In genomic region chr3:40452876-40453730, GRCh38 we compare ENCODE assay signal across 8 cellular contexts. TPM values are rescaled to one million over a fixed set of nuclear protein-coding genes. Genes with fewer than 3 reads are reported as not detected.
A peak's percentile ranks its signal among the peaks of the same experiment; 100 is the strongest.
DNase-seq lines count a peak whose midpoint lies in the region; ATAC-seq, FAIRE-seq and TF ChIP-seq lines count a peak whose summit lies in the region.

No MANE protein-coding gene starts in this region.

- H2AFZ ChIP-seq in HepG2 (ENCODE audit: low read length), result peak overlapping the region; percentile 56

- in situ Hi-C loops in HepG2 (cut with HindIII; ENCODE audit: extremely low pct_ligation_motif_present, low pct_unique_long_range_greater_than_20kb), result loop anchor here (10.0 kb wide), 1 partner anchor 138 kb away; no protein-coding TSS in a partner anchor

- H3K36me3 ChIP-seq in CD4-positive, CD25-positive, alpha-beta regulatory T cell (ENCODE audit: control insufficient read depth, insufficient read depth, low read length), result no peaks in the 10 kb centered on the region
- no peaks in the 10 kb centered on the region for H3K36me3 ChIP-seq in HepG2 (replicated peaks in 1 of 2; ENCODE audit: control insufficient read depth in 1 of 2, insufficient read depth in 2 of 2, low read length in 2 of 2)

- TF ChIP-seq POLR2A in HepG2 (IDR thresholded peaks at IDR 0.05; ENCODE audit: insufficient read depth in 1 of 2, low read depth in 2 of 2, low read length in 2 of 2), result peak; percentile 81 to 82

- peak in 1 of 2 experiments; percentile 68; a peak in 2 of 4 replicates for TF ChIP-seq EP300 in HepG2 (IDR thresholded peaks at IDR 0.05; ENCODE audit: low read depth in 2 of 2, low read length in 2 of 2)
- no peak for TF ChIP-seq EP300 in HepG2 (CRISPR knock-in tag; IDR thresholded peaks at IDR 0.05; ENCODE audit: borderline replicate concordance)

- peak overlapping the region; percentile 94 for H3K27ac ChIP-seq in CD4-positive, CD25-positive, alpha-beta regulatory T cell (ENCODE audit: insufficient read depth, low read length, poor library complexity, severe bottlenecking)
- H3K27ac ChIP-seq in HepG2 (ENCODE audit: extremely low read length, insufficient read depth, low read length), result peak overlapping the region; percentile 86

- no TSS peak for BruUV-seq in HepG2 (replicated peaks; lab: Mats Ljungman, UMichigan)

- H3K4me1 ChIP-seq in CD4-positive, CD25-positive, alpha-beta regulatory T cell (ENCODE audit: control insufficient read depth, insufficient read depth, low read length, poor library complexity, severe bottlenecking), result peaks cover 20% of the 10 kb centered on the region
- H3K4me1 ChIP-seq in HepG2 (ENCODE audit: insufficient read depth, low read length), result peaks cover 41% of the 10 kb centered on the region

- H3K4me2 ChIP-seq in HepG2 (ENCODE audit: low read depth, low read length), result peak overlapping the region; percentile 91

- H3K4me3 ChIP-seq in CD4-positive, CD25-positive, alpha-beta regulatory T cell (ENCODE audit: low read depth, low read length), result peak overlapping the region; percentile 81
- peak overlapping the region; percentile 65 to 86 (median 79) for H3K4me3 ChIP-seq in HepG2 (replicated peaks in 1 of 3; ENCODE audit: insufficient read depth in 1 of 3, low read depth in 2 of 3, low read length in 3 of 3)

- H3K79me2 ChIP-seq in HepG2 (ENCODE audit: insufficient read depth, low read length), result peaks cover 13% of the 10 kb centered on the region

- peaks cover 14% of the 10 kb centered on the region for H3K36me3 Mint-ChIP-seq in CD4-positive, CD25-positive, alpha-beta regulatory T cell

- peaks cover 0 to 2% (median 0%) of the 10 kb centered on the region in 7 donors for H3K9me3 Mint-ChIP-seq in CD4-positive, CD25-positive, alpha-beta regulatory T cell

- H3K27me3 Mint-ChIP-seq in CD4-positive, CD25-positive, alpha-beta regulatory T cell, result peaks cover 6% of the 10 kb centered on the region

- POLR2A ChIA-PET in HepG2 (lab: Yijun Ruan, JAX), result interaction anchor here (1.1 to 2.6 kb wide), 7 partner anchors 9 to 124 kb away, joined by 3 to 20 read pairs (median 5); partner anchors contain the start of genes ZNF619, ZNF620 and ZNF621

- peak; percentile 92 to 93 for ATAC-seq in CD4-positive, CD25-positive, alpha-beta regulatory T cell (ENCODE audit: low read depth in 2 of 2)
- peak; percentile 95 for ATAC-seq in GM19438 (IDR thresholded peaks at IDR 0.05; ENCODE audit: low read depth, unreplicated experiment)
- ATAC-seq in HG03571 (IDR thresholded peaks at IDR 0.05; ENCODE audit: unreplicated experiment), result peak; percentile 93
- ATAC-seq in HepG2, result peak; percentile 95

- 0% methylated on average over 13 of the region's 41 CpGs for WGBS in HepG2 (ENCODE audit: low lambda C conversion rate)

- no peaks in the 10 kb centered on the region for H4K20me1 ChIP-seq in HepG2 (ENCODE audit: insufficient read depth, low read length)

- intact Hi-C loops in HepG2 (cut with micrococcal nuclease; ENCODE audit: unreplicated experiment), result loop anchor here (1.0 to 10.0 kb wide), 3 partner anchors 124 to 652 kb away; no protein-coding TSS in a partner anchor

- H3K4me3 Mint-ChIP-seq in CD4-positive, CD25-positive, alpha-beta regulatory T cell, result peak overlapping the region; percentile 91 to 98 (median 94)

- TF ChIP-seq RAD21 in HepG2 (CRISPR knock-in tag; IDR thresholded peaks at IDR 0.05), result no peak; the same call in none of the 2 replicates

- H3K27ac Mint-ChIP-seq in CD4-positive, CD25-positive, alpha-beta regulatory T cell, result peak overlapping the region; percentile 99

- CTCF ChIA-PET in HepG2 (lab: Yijun Ruan, JAX; ENCODE audit: low intra/inter-chr PET ratio, low total read pairs), result no interaction called here

- TF ChIP-seq CTCF in HepG2 (CRISPR knock-in tag; IDR thresholded peaks at IDR 0.05), result peak; percentile 52

- H3K9me3 ChIP-seq in CD4-positive, CD25-positive, alpha-beta regulatory T cell (ENCODE audit: control insufficient read depth in 2 of 2, low read length in 2 of 2), result no peaks in the 10 kb centered on the region
- no peaks in the 10 kb centered on the region for H3K9me3 ChIP-seq in HepG2 (ENCODE audit: low read length)

- peaks cover 4 to 43% (median 32%) of the 10 kb centered on the region in 4 donors for H3K4me1 Mint-ChIP-seq in CD4-positive, CD25-positive, alpha-beta regulatory T cell

- H3K9ac ChIP-seq in HepG2 (ENCODE audit: insufficient read depth, low read depth, low read length), result peak overlapping the region; percentile 80

- peak; percentile 95 to 99 (median 95) for DNase-seq in CD4-positive, CD25-positive, alpha-beta regulatory T cell
- peak; percentile 92 for DNase-seq in NCI-H774 (lab: John Stamatoyannopoulos, UW)
- peak; percentile 94 to 96 for DNase-seq in activated CD4-positive, alpha-beta T cell treated with anti-CD3 and anti-CD28 coated beads, Interleukin-2, amount 50 U/mL, for 48 hours
- peak; percentile 97 to 99 for DNase-seq in dermis microvascular lymphatic vessel endothelial cell (ENCODE audit: low read depth in 2 of 2)
- peak; percentile 98 for DNase-seq in HepG2 (ENCODE audit: low spot score)
- peak; percentile 87 for DNase-seq in stimulated activated CD4-positive, alpha-beta T cell treated with anti-CD3 and anti-CD28 coated beads, Interleukin-2, amount 100 ng/mL, for 48 hours

- H3K27me3 ChIP-seq in CD4-positive, CD25-positive, alpha-beta regulatory T cell (ENCODE audit: control insufficient read depth, insufficient read depth, low read length), result no peaks in the 10 kb centered on the region
- H3K27me3 ChIP-seq in HepG2 (ENCODE audit: control insufficient read depth in 1 of 2, insufficient read depth in 2 of 2, low read length in 2 of 2), result no peaks in the 10 kb centered on the region; a peak in 1 of 5 replicates

- peak; percentile 90 for FAIRE-seq in HepG2 (lab: Jason Lieb, UNC)

RNA-seq across cellular contexts. Expression of gene RPL14, which starts 4.0 kb away (rescaled TPM):
- total RNA-seq in CD4-positive, CD25-positive, alpha-beta regulatory T cell, result 2,234 TPM
- polyA plus RNA-seq in CD4-positive, CD25-positive, alpha-beta regulatory T cell, result 1,000 to 10,000 TPM in 3 of 4 donors, 100 to 1,000 TPM in 1; 926 to 1,854 (median 1,324) TPM
- total RNA-seq in dermis microvascular lymphatic vessel endothelial cell (332 and 363 TPM in 2 replicates), HepG2 (2016; rRNA removed; fragmentation: Illumina TruSeq; extraction: Trizol) (1,291 and 1,534 TPM in 2 replicates)
- total RNA-seq in HepG2 (2016; cell fraction: cytosol; rRNA removed; fragmentation: Illumina TruSeq; extraction: Trizol; ENCODE audit: low read depth), result 1,420 and 1,565 TPM in 2 replicates
- total RNA-seq in HepG2 (2016; cell fraction: insoluble cytoplasmic fraction; rRNA removed; fragmentation: Illumina TruSeq; extraction: Trizol), result 1,291 and 1,624 TPM in 2 replicates
- total RNA-seq in HepG2 (2016; cell fraction: membrane; rRNA removed; fragmentation: Illumina TruSeq; extraction: Trizol), result 2,440 and 2,539 TPM in 2 replicates
- total RNA-seq in HepG2 (2016; cell fraction: nucleus; rRNA removed; fragmentation: Illumina TruSeq; extraction: Trizol), result 404 and 486 TPM in 2 replicates
- 502 and 554 TPM in 2 replicates for polyA plus RNA-seq in HepG2 (2011; rRNA removed)
- polyA plus RNA-seq in HepG2 (2011; cell fraction: cytosol; rRNA removed), result 480 and 499 TPM in 2 replicates
- polyA plus RNA-seq in HepG2 (2011; cell fraction: nucleus; rRNA removed), result 133 TPM in 2 replicates
- polyA plus RNA-seq in HepG2 (2012), result 2,003 and 2,065 TPM in 2 replicates
- polyA plus RNA-seq in HepG2 (2016; cell fraction: cytosol; fragmentation: Illumina TruSeq; extraction: Trizol; ENCODE audit: low read depth), result 2,396 and 2,553 TPM in 2 replicates
- 1,996 and 2,029 TPM in 2 replicates for polyA plus RNA-seq in HepG2 (2016; cell fraction: insoluble cytoplasmic fraction; fragmentation: Illumina TruSeq; extraction: Trizol; ENCODE audit: low read depth)
- polyA plus RNA-seq in HepG2 (2016; cell fraction: membrane; fragmentation: Illumina TruSeq; extraction: Trizol; ENCODE audit: low read depth), result 3,179 and 3,263 TPM in 2 replicates
- 859 TPM in 2 replicates for polyA plus RNA-seq in HepG2 (2016; cell fraction: nucleus; fragmentation: Illumina TruSeq; extraction: Trizol; ENCODE audit: insufficient read depth, low read depth)
- polyA minus RNA-seq in HepG2 (2011; rRNA and poly(A)+ RNA removed; ENCODE audit: low replicate concordance), result 440 and 569 TPM in 2 replicates
- 617 and 745 TPM in 2 replicates for polyA minus RNA-seq in HepG2 (2011; cell fraction: cytosol; rRNA and poly(A)+ RNA removed)
- 167 and 200 TPM in 2 replicates for polyA minus RNA-seq in HepG2 (2011; cell fraction: nucleus; rRNA and poly(A)+ RNA removed)

RNA-seq across cellular contexts. Expression of gene ZNF619, which starts 23.8 kb away (rescaled TPM):
- total RNA-seq in CD4-positive, CD25-positive, alpha-beta regulatory T cell, result 5.3 TPM
- 1 to 10 TPM; 2.1 to 4.0 (median 3.2) TPM for polyA plus RNA-seq in CD4-positive, CD25-positive, alpha-beta regulatory T cell
- total RNA-seq in dermis microvascular lymphatic vessel endothelial cell (5.8 and 6.1 TPM in 2 replicates), HepG2 (2016; rRNA removed; fragmentation: Illumina TruSeq; extraction: Trizol) (4.9 and 5.2 TPM in 2 replicates)
- total RNA-seq in HepG2 (2016; cell fraction: cytosol; rRNA removed; fragmentation: Illumina TruSeq; extraction: Trizol; ENCODE audit: low read depth), result 0.40 and 0.88 TPM in 2 replicates
- total RNA-seq in HepG2 (2016; cell fraction: insoluble cytoplasmic fraction; rRNA removed; fragmentation: Illumina TruSeq; extraction: Trizol), result 4.5 and 5.1 TPM in 2 replicates
- total RNA-seq in HepG2 (2016; cell fraction: membrane; rRNA removed; fragmentation: Illumina TruSeq; extraction: Trizol), result 1.6 and 1.8 TPM in 2 replicates
- total RNA-seq in HepG2 (2016; cell fraction: nucleus; rRNA removed; fragmentation: Illumina TruSeq; extraction: Trizol), result 4.0 and 5.1 TPM in 2 replicates
- polyA plus RNA-seq in HepG2 (2011; rRNA removed), result 0.83 and 1.0 TPM in 2 replicates
- 0.83 and 0.95 TPM in 2 replicates for polyA plus RNA-seq in HepG2 (2011; cell fraction: cytosol; rRNA removed)
- 1.5 and 1.9 TPM in 2 replicates for polyA plus RNA-seq in HepG2 (2011; cell fraction: nucleus; rRNA removed)
- 0.97 and 1.1 TPM in 2 replicates for polyA plus RNA-seq in HepG2 (2012)
- 0.11 and 0.15 TPM in 2 replicates for polyA plus RNA-seq in HepG2 (2016; cell fraction: cytosol; fragmentation: Illumina TruSeq; extraction: Trizol; ENCODE audit: low read depth)
- 2.4 TPM in 2 replicates for polyA plus RNA-seq in HepG2 (2016; cell fraction: insoluble cytoplasmic fraction; fragmentation: Illumina TruSeq; extraction: Trizol; ENCODE audit: low read depth)
- 0.53 and 0.58 TPM in 2 replicates for polyA plus RNA-seq in HepG2 (2016; cell fraction: membrane; fragmentation: Illumina TruSeq; extraction: Trizol; ENCODE audit: low read depth)
- polyA plus RNA-seq in HepG2 (2016; cell fraction: nucleus; fragmentation: Illumina TruSeq; extraction: Trizol; ENCODE audit: insufficient read depth, low read depth), result 2.7 and 3.1 TPM in 2 replicates
- 4.6 and 6.5 TPM in 2 replicates for polyA minus RNA-seq in HepG2 (2011; rRNA and poly(A)+ RNA removed; ENCODE audit: low replicate concordance)
- polyA minus RNA-seq in HepG2 (2011; cell fraction: cytosol; rRNA and poly(A)+ RNA removed), result 2.4 and 2.9 TPM in 2 replicates
- polyA minus RNA-seq in HepG2 (2011; cell fraction: nucleus; rRNA and poly(A)+ RNA removed), result 5.2 and 5.3 TPM in 2 replicates

RNA-seq across cellular contexts. Expression of gene ZNF620, which starts 52.7 kb away (rescaled TPM):
- total RNA-seq in CD4-positive, CD25-positive, alpha-beta regulatory T cell, result 2.4 TPM
- 1 to 10 TPM; 2.6 to 4.5 (median 3.4) TPM for polyA plus RNA-seq in CD4-positive, CD25-positive, alpha-beta regulatory T cell
- total RNA-seq in dermis microvascular lymphatic vessel endothelial cell (5.6 and 5.8 TPM in 2 replicates), HepG2 (2016; rRNA removed; fragmentation: Illumina TruSeq; extraction: Trizol) (12.2 and 16.3 TPM in 2 replicates)
- total RNA-seq in HepG2 (2016; cell fraction: cytosol; rRNA removed; fragmentation: Illumina TruSeq; extraction: Trizol; ENCODE audit: low read depth), result 1.7 and 2.7 TPM in 2 replicates
- 12.6 and 17.8 TPM in 2 replicates for total RNA-seq in HepG2 (2016; cell fraction: insoluble cytoplasmic fraction; rRNA removed; fragmentation: Illumina TruSeq; extraction: Trizol)
- 7.8 and 9.2 TPM in 2 replicates for total RNA-seq in HepG2 (2016; cell fraction: membrane; rRNA removed; fragmentation: Illumina TruSeq; extraction: Trizol)
- 6.7 and 8.5 TPM in 2 replicates for total RNA-seq in HepG2 (2016; cell fraction: nucleus; rRNA removed; fragmentation: Illumina TruSeq; extraction: Trizol)
- polyA plus RNA-seq in HepG2 (2011; rRNA removed), result 2.3 TPM in 2 replicates
- polyA plus RNA-seq in HepG2 (2011; cell fraction: cytosol; rRNA removed), result 1.9 and 2.1 TPM in 2 replicates
- polyA plus RNA-seq in HepG2 (2011; cell fraction: nucleus; rRNA removed), result 2.3 and 2.8 TPM in 2 replicates
- polyA plus RNA-seq in HepG2 (2012), result 1.8 and 2.9 TPM in 2 replicates
- polyA plus RNA-seq in HepG2 (2016; cell fraction: cytosol; fragmentation: Illumina TruSeq; extraction: Trizol; ENCODE audit: low read depth), result 0.79 and 0.89 TPM in 2 replicates
- 8.3 and 9.0 TPM in 2 replicates for polyA plus RNA-seq in HepG2 (2016; cell fraction: insoluble cytoplasmic fraction; fragmentation: Illumina TruSeq; extraction: Trizol; ENCODE audit: low read depth)
- 3.1 TPM in 2 replicates for polyA plus RNA-seq in HepG2 (2016; cell fraction: membrane; fragmentation: Illumina TruSeq; extraction: Trizol; ENCODE audit: low read depth)
- polyA plus RNA-seq in HepG2 (2016; cell fraction: nucleus; fragmentation: Illumina TruSeq; extraction: Trizol; ENCODE audit: insufficient read depth, low read depth), result 5.5 and 7.0 TPM in 2 replicates
- polyA minus RNA-seq in HepG2 (2011; rRNA and poly(A)+ RNA removed; ENCODE audit: low replicate concordance), result 0.16 and 1.7 TPM in 2 replicates
- 3.1 and 3.7 TPM in 2 replicates for polyA minus RNA-seq in HepG2 (2011; cell fraction: cytosol; rRNA and poly(A)+ RNA removed)
- polyA minus RNA-seq in HepG2 (2011; cell fraction: nucleus; rRNA and poly(A)+ RNA removed), result 5.2 and 8.2 TPM in 2 replicates

Comparison
In these comparisons a context has a peak if more than half of its experiments do, and no peak if none do; other contexts are left out.
1. Peak in every context shown above with its lines: DNase-seq, ATAC-seq, H3K4me3 ChIP-seq and H3K27ac ChIP-seq.